Comparison of ENCODE assay signal across 31 cellular contexts in the genomic region with DNA sequence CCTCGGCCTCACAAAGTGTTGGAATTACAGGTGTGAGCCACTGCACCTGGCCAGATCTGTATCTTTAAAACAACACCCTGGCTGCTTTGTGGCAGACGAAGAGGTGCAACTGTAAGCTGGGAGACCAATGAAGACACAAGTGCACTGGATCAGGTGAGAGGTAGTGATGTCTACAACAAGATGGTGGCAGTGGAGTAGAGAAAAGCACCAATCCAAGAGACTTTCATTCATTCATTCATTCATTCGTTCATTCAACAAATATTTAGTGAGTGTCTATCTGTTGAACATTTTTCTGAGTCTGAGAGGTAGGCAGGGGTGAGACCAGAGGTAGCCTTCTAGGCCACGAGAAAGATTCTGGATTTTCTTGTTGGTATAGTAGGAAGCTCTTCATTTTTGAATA.
"Had no signal": no experiment of that assay in that cellular context is flagged by ENCODE, and none has a peak within 500 bp of the region (broad histone marks: within the 10 kb centered on the region; RNA-seq: fewer than 3 reads in every experiment).

No MANE protein-coding gene starts in this region.

- H3K27me3 ChIP-seq: neural progenitor cell, ovary, testis, transverse colon, upper lobe of right lung, uterus had no signal

- ATAC-seq: natural killer cell; psoas muscle; right cardiac atrium; sciatic nerve; stimulated activated memory B cell treated with anti-CD40 and anti-IgM and Interleukin-4, amounts not matched to agents 10 μg/mL and 1 μg/mL and 100 μg/mL, for 72 hours; stimulated activated naive CD8-positive, alpha-beta T cell treated with anti-CD3 and anti-CD28 coated beads, Interleukin-15, amount 100 ng/mL, for 72 hours; stimulated activated naive CD8-positive, alpha-beta T cell treated with anti-CD3 and anti-CD28 coated beads, Interleukin-15, Interleukin-2, amounts not matched to agents 100 U/mL and 50 U/mL, for 24 hours; upper lobe of right lung had no signal

- H3K4me3 Mint-ChIP-seq: natural killer cell; nephron; neural progenitor cell; stimulated activated memory B cell treated with anti-CD40 and anti-IgM and Interleukin-4, amounts not matched to agents 10 μg/mL and 1 μg/mL and 100 μg/mL, for 72 hours; stimulated activated naive CD8-positive, alpha-beta T cell treated with anti-CD3 and anti-CD28 coated beads, Interleukin-15, amount 100 ng/mL, for 72 hours; type B pancreatic cell had no signal

- H3K36me3 Mint-ChIP-seq: natural killer cell; neural progenitor cell; stimulated activated memory B cell treated with anti-CD40 and anti-IgM and Interleukin-4, amounts not matched to agents 10 μg/mL and 1 μg/mL and 100 μg/mL, for 72 hours; type B pancreatic cell had no signal

- H3K4me2 ChIP-seq: neural progenitor cell, smooth muscle cell had no signal

- H3K79me2 ChIP-seq: parathyroid adenoma had no signal

- H3K9ac ChIP-seq: neural progenitor cell, parathyroid adenoma had no signal

- DNase-seq: natural killer cell; occipital lobe; ovary; posterior cingulate gyrus; psoas muscle; right cardiac atrium; spleen; stimulated activated CD4-positive, alpha-beta T cell treated with anti-CD3 and anti-CD28 coated beads, Interleukin-12 subunit alpha, Interleukin-12 subunit beta, amount 100 ng/mL, for 4 hours; stimulated activated CD4-positive, alpha-beta T cell treated with anti-CD3 and anti-CD28 coated beads, Interleukin-1b, Interleukin-23, amount 100 ng/mL, for 48 hours; stimulated activated CD4-positive, alpha-beta T cell treated with anti-CD3 and anti-CD28 coated beads, Interleukin-4, amount 100 ng/mL, for 1 hour; stimulated activated CD4-positive, alpha-beta T cell treated with anti-CD3 and anti-CD28 coated beads, Interleukin-4, amount 100 ng/mL, for 4 hours; stimulated activated CD8-positive, alpha-beta memory T cell treated with anti-CD3 and anti-CD28 coated beads, Interleukin-4, amount 100 ng/mL, for 48 hours; stimulated activated naive CD4-positive, alpha-beta T cell; stimulated activated naive CD8-positive, alpha-beta T cell treated with anti-CD3 and anti-CD28 coated beads, Interleukin-15, amount 100 ng/mL, for 72 hours; stimulated activated naive CD8-positive, alpha-beta T cell treated with anti-CD3 and anti-CD28 coated beads, Interleukin-15, Interleukin-2, amounts not matched to agents 100 U/mL and 50 U/mL, for 24 hours; substantia nigra; testis; tibial artery; transverse colon; upper lobe of right lung; uterus had no signal

- H3K9me3 ChIP-seq: ovary, psoas muscle, spleen, suprapubic skin, testis, tibial artery, transverse colon, upper lobe of right lung, uterus had no signal

- H3K4me1 ChIP-seq: neural progenitor cell, parathyroid adenoma, psoas muscle, spleen, suprapubic skin, testis, tibial artery, upper lobe of right lung, uterus had no signal

- H3K4me3 ChIP-seq: neural progenitor cell, ovary, psoas muscle, skin epidermis, smooth muscle cell, spleen, suprapubic skin, testis, tibial artery, transverse colon, upper lobe of right lung, uterus had no signal

- H3K27me3 Mint-ChIP-seq: progenitor cell of endocrine pancreas; stimulated activated naive CD8-positive, alpha-beta T cell treated with anti-CD3 and anti-CD28 coated beads, Interleukin-15, amount 100 ng/mL, for 72 hours had no signal

- H3K9me3 Mint-ChIP-seq: natural killer cell; nephron; neural progenitor cell; stimulated activated memory B cell treated with anti-CD40 and anti-IgM and Interleukin-4, amounts not matched to agents 10 μg/mL and 1 μg/mL and 100 μg/mL, for 72 hours; stimulated activated naive CD8-positive, alpha-beta T cell treated with anti-CD3 and anti-CD28 coated beads, Interleukin-15, amount 100 ng/mL, for 72 hours; type B pancreatic cell had no signal

- H3K27ac ChIP-seq: neural progenitor cell, ovary, parathyroid adenoma, psoas muscle, skin epidermis, spleen, suprapubic skin, testis, tibial artery, transverse colon, upper lobe of right lung, uterus had no signal

- H3K4me1 Mint-ChIP-seq: nephron; neural progenitor cell; stimulated activated memory B cell treated with anti-CD40 and anti-IgM and Interleukin-4, amounts not matched to agents 10 μg/mL and 1 μg/mL and 100 μg/mL, for 72 hours; stimulated activated naive CD8-positive, alpha-beta T cell treated with anti-CD3 and anti-CD28 coated beads, Interleukin-15, amount 100 ng/mL, for 72 hours had no signal

- H3K36me3 ChIP-seq: neural progenitor cell, ovary, spleen, suprapubic skin, tibial artery, transverse colon, upper lobe of right lung, uterus had no signal

- H3K27ac Mint-ChIP-seq: natural killer cell; nephron; neural progenitor cell; progenitor cell of endocrine pancreas; stimulated activated memory B cell treated with anti-CD40 and anti-IgM and Interleukin-4, amounts not matched to agents 10 μg/mL and 1 μg/mL and 100 μg/mL, for 72 hours; stimulated activated naive CD8-positive, alpha-beta T cell treated with anti-CD3 and anti-CD28 coated beads, Interleukin-15, amount 100 ng/mL, for 72 hours; type B pancreatic cell had no signal

- H2AFZ ChIP-seq: neural progenitor cell, parathyroid adenoma had no signal
